10 cellular contexts compared by ENCODE assay signal in genomic region chr6:11323666-11324452, GRCh38.
DNase-seq lines count a peak whose midpoint lies in the region; ATAC-seq and TF ChIP-seq lines count a peak whose summit lies in the region.
"Had no signal": no experiment of that assay in that cellular context is flagged by ENCODE, and none has a peak within 500 bp of the region (broad histone marks: within the 10 kb centered on the region; RNA-seq: fewer than 3 reads in every experiment).

No MANE protein-coding gene starts in this region.

- H4K20me1 ChIP-seq in GM23338 (replicated peaks; ENCODE audit: insufficient read depth) = no peaks in the 10 kb centered on the region

- no peaks in the 10 kb centered on the region for H3F3A ChIP-seq in GM23338 (replicated peaks; ENCODE audit: low read depth)

- H3K4me3 ChIP-seq in GM23338 = no peak overlapping the region

- no peaks in the 10 kb centered on the region for H3K79me2 ChIP-seq in GM23338 (replicated peaks; ENCODE audit: insufficient read depth)

- TF ChIP-seq CTCF in GM23338 (conservative IDR thresholded peaks at IDR 0.05; ENCODE audit: low read depth in 2 of 2) = no peak

- H3K9me3 Mint-ChIP-seq in T-helper 1 cell treated with Interleukin-12 subunit alpha and Interleukin-12 subunit beta and Interleukin-4 antibody, amounts not matched to agents 30 μg/mL and 1 μg/mL, for 36 hours = no peaks in the 10 kb centered on the region
- no peaks in the 10 kb centered on the region for H3K9me3 Mint-ChIP-seq in stimulated activated effector memory CD8-positive, alpha-beta T cell treated with anti-CD3 and anti-CD28 coated beads, Interleukin-12 subunit alpha, Interleukin-12 subunit beta, amount 100 ng/mL, for 72 hours
- H3K9me3 Mint-ChIP-seq in GM23338 = no peaks in the 10 kb centered on the region; the same call in 2 of the 3 replicates

- peaks cover 62% of the 10 kb centered on the region for H3K4me1 Mint-ChIP-seq in T-helper 1 cell treated with Interleukin-12 subunit alpha and Interleukin-12 subunit beta and Interleukin-4 antibody, amounts not matched to agents 30 μg/mL and 1 μg/mL, for 36 hours (ENCODE audit: low read depth)
- peaks cover 77% of the 10 kb centered on the region for H3K4me1 Mint-ChIP-seq in stimulated activated effector memory CD8-positive, alpha-beta T cell treated with anti-CD3 and anti-CD28 coated beads, Interleukin-12 subunit alpha, Interleukin-12 subunit beta, amount 100 ng/mL, for 72 hours
- peaks cover 9% of the 10 kb centered on the region for H3K4me1 Mint-ChIP-seq in GM23338

- peak overlapping the region; percentile 29 for H3K4me3 Mint-ChIP-seq in T-helper 1 cell treated with Interleukin-12 subunit alpha and Interleukin-12 subunit beta and Interleukin-4 antibody, amounts not matched to agents 30 μg/mL and 1 μg/mL, for 36 hours
- peak overlapping the region; percentile 59 for H3K4me3 Mint-ChIP-seq in stimulated activated effector memory CD8-positive, alpha-beta T cell treated with anti-CD3 and anti-CD28 coated beads, Interleukin-12 subunit alpha, Interleukin-12 subunit beta, amount 100 ng/mL, for 72 hours
- H3K4me3 Mint-ChIP-seq in GM23338 = no peak overlapping the region

- ATAC-seq in Right ventricle myocardium superior (ENCODE audit: poor library complexity) (peak; percentile 59), GM23338 (no peak), GM21786 (IDR thresholded peaks at IDR 0.05; ENCODE audit: unreplicated experiment) (no peak)
- ATAC-seq in stimulated activated effector memory CD8-positive, alpha-beta T cell treated with anti-CD3 and anti-CD28 coated beads, Interleukin-12 subunit alpha, Interleukin-12 subunit beta, amount 100 ng/mL, for 72 hours = no peak

- H3K27ac ChIP-seq in GM23338 (ENCODE audit: low read depth) = no peak overlapping the region

- H3K36me3 Mint-ChIP-seq in T-helper 1 cell treated with Interleukin-12 subunit alpha and Interleukin-12 subunit beta and Interleukin-4 antibody, amounts not matched to agents 30 μg/mL and 1 μg/mL, for 36 hours (ENCODE audit: low read depth) = peaks cover 52% of the 10 kb centered on the region
- peaks cover 26% of the 10 kb centered on the region for H3K36me3 Mint-ChIP-seq in stimulated activated effector memory CD8-positive, alpha-beta T cell treated with anti-CD3 and anti-CD28 coated beads, Interleukin-12 subunit alpha, Interleukin-12 subunit beta, amount 100 ng/mL, for 72 hours
- no peaks in the 10 kb centered on the region for H3K36me3 Mint-ChIP-seq in GM23338 (ENCODE audit: low read depth)

- intact Hi-C loops in Right ventricle myocardium superior (cut with DNase I) = no loop called here

- DNase-seq in T-helper 1 cell (no peak), NOMO-1 treated with dmso at 0.1 percent for 144 hours (lab: John Stamatoyannopoulos, UW; ENCODE audit: unreplicated experiment) (peak; percentile 96), Right ventricle myocardium superior (peak; percentile 72), NCI-H1105 (lab: John Stamatoyannopoulos, UW) (no peak), GM23338 (ENCODE audit: low spot score) (no peak)
- no peak for DNase-seq in stimulated activated effector memory CD8-positive, alpha-beta T cell treated with anti-CD3 and anti-CD28 coated beads, Interleukin-12 subunit alpha, Interleukin-12 subunit beta, amount 100 ng/mL, for 72 hours (ENCODE audit: low spot score in 2 of 2)
- DNase-seq: NCI-H1694, occipital lobe had no signal

- no peak overlapping the region for H2AFZ ChIP-seq in GM23338

- no peaks in the 10 kb centered on the region for H3K9me2 ChIP-seq in GM23338 (ENCODE audit: insufficient read depth)

- H3K4me2 ChIP-seq in GM23338 = no peak overlapping the region

- H3K36me3 ChIP-seq in GM23338 (ENCODE audit: insufficient read depth) = no peaks in the 10 kb centered on the region

- peaks cover 12% of the 10 kb centered on the region; the same call in 1 of the 2 replicates for H3K4me1 ChIP-seq in GM23338 (ENCODE audit: insufficient read depth)

- no peaks in the 10 kb centered on the region for H3K27me3 ChIP-seq in GM23338 (ENCODE audit: insufficient read depth)

- H3K27me3 Mint-ChIP-seq in T-helper 1 cell treated with Interleukin-12 subunit alpha and Interleukin-12 subunit beta and Interleukin-4 antibody, amounts not matched to agents 30 μg/mL and 1 μg/mL, for 36 hours (ENCODE audit: low read depth) = no peaks in the 10 kb centered on the region
- H3K27me3 Mint-ChIP-seq in GM23338 (ENCODE audit: insufficient read depth, low read depth, poor library complexity) = peaks cover 7% of the 10 kb centered on the region

- H3K27ac Mint-ChIP-seq in T-helper 1 cell treated with Interleukin-12 subunit alpha and Interleukin-12 subunit beta and Interleukin-4 antibody, amounts not matched to agents 30 μg/mL and 1 μg/mL, for 36 hours = peak overlapping the region; percentile 84
- H3K27ac Mint-ChIP-seq in stimulated activated effector memory CD8-positive, alpha-beta T cell treated with anti-CD3 and anti-CD28 coated beads, Interleukin-12 subunit alpha, Interleukin-12 subunit beta, amount 100 ng/mL, for 72 hours = peak overlapping the region; percentile 90
- H3K27ac Mint-ChIP-seq in GM23338 = no peak overlapping the region

TF ChIP-seq in GM23338, 12 proteins besides CTCF, POLR2A, EP300 and RAD21 (continues in another document):
- TF ChIP-seq POLR2AphosphoS5 (IDR thresholded peaks at IDR 0.05; ENCODE audit: low read depth) = no peak
- TF ChIP-seq ZNF462 (CRISPR knock-in tag; IDR thresholded peaks at IDR 0.05) = no peak
- TF ChIP-seq ZNF114 (CRISPR knock-in tag; IDR thresholded peaks at IDR 0.05) = no peak
- no peak for TF ChIP-seq STAT1 (IDR thresholded peaks at IDR 0.05; ENCODE audit: unreplicated experiment)
- no peak for TF ChIP-seq ETS1 (IDR thresholded peaks at IDR 0.05)

Comparison
In these comparisons a context has a peak if more than half of its experiments do, and no peak if none do; other contexts are left out.
1. DNase-seq: peak in NOMO-1 treated with dmso at 0.1 percent for 144 hours (single experiment) and Right ventricle myocardium superior (single experiment); none in T-helper 1 cell (0 of 5), stimulated activated effector memory CD8-positive, alpha-beta T cell treated with anti-CD3 and anti-CD28 coated beads, Interleukin-12 subunit alpha, Interleukin-12 subunit beta, amount 100 ng/mL, for 72 hours (0 of 2), NCI-H1105 (single experiment) and GM23338 (single experiment).